Comparison of ENCODE assay signal across 1 cellular context in genomic region chr1:27922272-27922671, GRCh38.
TF ChIP-seq lines count a peak whose summit lies in the region.

No MANE protein-coding gene starts in this region.

TF ChIP-seq in K562, 482 proteins besides CTCF, POLR2A, EP300 and RAD21:
- no peak for TF ChIP-seq TEAD1 (CRISPR knock-in tag; IDR thresholded peaks at IDR 0.05)
- no peak for TF ChIP-seq ILK (tag; IDR thresholded peaks at IDR 0.05; ENCODE audit: borderline replicate concordance, low read depth)
- TF ChIP-seq KDM5B (IDR thresholded peaks at IDR 0.05; ENCODE audit: insufficient replicate concordance, low read depth, low read length): no peak
- no peak for TF ChIP-seq NFIX (CRISPR knock-in tag; IDR thresholded peaks at IDR 0.05; ENCODE audit: low read depth)
